Comparison of ENCODE assay signal across 1 cellular context in the genomic region with DNA sequence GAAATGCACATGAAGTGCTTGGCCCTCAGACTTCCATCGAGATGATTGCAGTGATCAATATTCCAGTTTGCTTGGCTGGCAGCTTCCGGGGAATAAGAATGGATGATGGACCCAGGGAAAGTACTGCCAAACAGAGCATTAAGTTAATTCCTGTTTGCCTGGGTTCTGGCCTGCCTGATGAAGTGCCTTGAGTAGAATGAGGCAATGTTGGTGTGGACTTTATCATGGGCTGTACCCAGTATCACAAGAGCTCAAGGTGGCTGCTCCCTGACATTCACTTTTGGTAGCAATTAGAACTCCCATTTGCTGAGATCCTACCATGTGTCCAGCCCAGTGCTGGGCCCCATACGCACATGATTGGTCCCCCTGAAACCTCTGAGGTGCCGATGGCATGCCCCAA.
TF ChIP-seq lines count a peak whose summit lies in the region.

No MANE protein-coding gene starts in this region.

TF ChIP-seq in H1, 55 proteins besides CTCF, POLR2A, EP300 and RAD21:
- TF ChIP-seq POU5F1 (IDR thresholded peaks at IDR 0.05; ENCODE audit: low read depth, low read length) (no peak), TAF7 (optimal IDR thresholded peaks at IDR 0.05; ENCODE audit: borderline replicate concordance, low read depth, low read length) (no peak), SRF (IDR thresholded peaks at IDR 0.05; ENCODE audit: low read depth, low read length) (no peak), KDM4A (IDR thresholded peaks at IDR 0.05; ENCODE audit: low read depth, low read length, severe bottlenecking) (no peak), GTF2F1 (IDR thresholded peaks at IDR 0.05; ENCODE audit: borderline replicate concordance, low read depth, low read length) (no peak), SUZ12 (IDR thresholded peaks at IDR 0.05; ENCODE audit: low read length) (no peak), GABPA (IDR thresholded peaks at IDR 0.05; ENCODE audit: borderline replicate concordance, insufficient read depth, low read length) (no peak), BCL11A (IDR thresholded peaks at IDR 0.05; ENCODE audit: low read depth in 2 of 2, low read length in 2 of 2) (no peak), KDM5A (IDR thresholded peaks at IDR 0.05; ENCODE audit: low read length) (no peak), SP1 (IDR thresholded peaks at IDR 0.05; ENCODE audit: low read depth, low read length) (no peak), SIRT6 (IDR thresholded peaks at IDR 0.05; ENCODE audit: low read length) (no peak), RFX5 (IDR thresholded peaks at IDR 0.05; ENCODE audit: borderline replicate concordance, low read depth, low read length) (no peak), HDAC2 (IDR thresholded peaks at IDR 0.05; ENCODE audit: borderline replicate concordance in 1 of 2, low read depth in 2 of 2, low read length in 2 of 2) (no peak)
- TF ChIP-seq, protein P1, sequence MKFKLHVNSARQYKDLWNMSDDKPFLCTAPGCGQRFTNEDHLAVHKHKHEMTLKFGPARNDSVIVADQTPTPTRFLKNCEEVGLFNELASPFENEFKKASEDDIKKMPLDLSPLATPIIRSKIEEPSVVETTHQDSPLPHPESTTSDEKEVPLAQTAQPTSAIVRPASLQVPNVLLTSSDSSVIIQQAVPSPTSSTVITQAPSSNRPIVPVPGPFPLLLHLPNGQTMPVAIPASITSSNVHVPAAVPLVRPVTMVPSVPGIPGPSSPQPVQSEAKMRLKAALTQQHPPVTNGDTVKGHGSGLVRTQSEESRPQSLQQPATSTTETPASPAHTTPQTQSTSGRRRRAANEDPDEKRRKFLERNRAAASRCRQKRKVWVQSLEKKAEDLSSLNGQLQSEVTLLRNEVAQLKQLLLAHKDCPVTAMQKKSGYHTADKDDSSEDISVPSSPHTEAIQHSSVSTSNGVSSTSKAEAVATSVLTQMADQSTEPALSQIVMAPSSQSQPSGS (IDR thresholded peaks at IDR 0.05; ENCODE audit: low read length) = no peak
- TF ChIP-seq, protein P2, sequence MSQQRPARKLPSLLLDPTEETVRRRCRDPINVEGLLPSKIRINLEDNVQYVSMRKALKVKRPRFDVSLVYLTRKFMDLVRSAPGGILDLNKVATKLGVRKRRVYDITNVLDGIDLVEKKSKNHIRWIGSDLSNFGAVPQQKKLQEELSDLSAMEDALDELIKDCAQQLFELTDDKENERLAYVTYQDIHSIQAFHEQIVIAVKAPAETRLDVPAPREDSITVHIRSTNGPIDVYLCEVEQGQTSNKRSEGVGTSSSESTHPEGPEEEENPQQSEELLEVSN (IDR thresholded peaks at IDR 0.05) = no peak
TF ChIP-seq in H1: peak in this region for 0.
